ENCODE assay signal across 11 cellular contexts in genomic region chr17:75125984-75126383, GRCh38. TPM values are rescaled to one million over a fixed set of nuclear protein-coding genes. Genes with fewer than 3 reads are reported as not detected.
DNase-seq lines count a peak whose midpoint lies in the region; ATAC-seq and TF ChIP-seq lines count a peak whose summit lies in the region.
"Had no signal": no experiment of that assay in that cellular context is flagged by ENCODE, and none has a peak within 500 bp of the region (broad histone marks: within the 10 kb centered on the region; RNA-seq: fewer than 3 reads in every experiment).

No MANE protein-coding gene starts in this region.

- H3K4ac ChIP-seq in IMR-90 (ENCODE audit: low read depth, low read length) = no peak overlapping the region

- peak; percentile 36 for DNase-seq in activated CD4-positive, alpha-beta T cell treated with anti-CD3 and anti-CD28 coated beads, Interleukin-2, amount 10 ng/mL, durations not matched to agents 7 days and 5 days
- no peak for DNase-seq in activated CD4-positive, alpha-beta T cell treated with anti-CD3 and anti-CD28 coated beads for 1 hour
- DNase-seq in IMR-90 = no peak
- no peak for DNase-seq in activated naive CD4-positive, alpha-beta T cell treated with anti-CD3 and anti-CD28 coated beads, Interleukin-2, amount 50 U/mL, for 72 hours (ENCODE audit: low spot score in 2 of 2)
- DNase-seq in neural crest cell (ENCODE audit: low read depth, low spot score) = no peak
- DNase-seq in tibial artery = no peak
- DNase-seq: activated CD8-positive, alpha-beta memory T cell treated with anti-CD3 and anti-CD28 coated beads, Interleukin-2, amount 50 U/mL, for 4 hours; heart left ventricle; T-helper 9 cell had no signal

- no peak overlapping the region for H2BK15ac ChIP-seq in IMR-90 (ENCODE audit: low read depth, low read length)

- no peak overlapping the region for H2AK9ac ChIP-seq in IMR-90 (replicated peaks; ENCODE audit: low read depth, low read length, poor library complexity)

- in situ Hi-C loops in IMR-90 (cut with MboI; ENCODE audit: low sequenced_read_pairs) = no loop called here

- no peak overlapping the region for H4K91ac ChIP-seq in IMR-90 (ENCODE audit: insufficient read depth, low read depth, low read length)

- H3K23ac ChIP-seq in IMR-90 (ENCODE audit: low read depth, low read length) = no peak overlapping the region

- H2BK20ac ChIP-seq in IMR-90 (ENCODE audit: low read depth, low read length) = no peak overlapping the region

- POLR2A ChIA-PET in activated CD4-positive, alpha-beta T cell treated with anti-CD3 and anti-CD28 coated beads, Interleukin-2, amount 10 ng/mL, durations not matched to agents 7 days and 5 days (lab: Charles Lee) = no interaction called here
- POLR2A ChIA-PET in IMR-90 (lab: Charles Lee; ENCODE audit: unreplicated experiment) = no interaction called here

- peaks cover 27% of the 10 kb centered on the region for H3K9me1 ChIP-seq in IMR-90 (ENCODE audit: insufficient read depth, low read length)

- H3K9ac ChIP-seq in IMR-90 (ENCODE audit: low read depth, low read length) = no peak overlapping the region

- H2BK5ac ChIP-seq in IMR-90 (ENCODE audit: low read depth, low read length, poor library complexity, severe bottlenecking) = no peak overlapping the region

- H3K27me3 Mint-ChIP-seq in activated CD4-positive, alpha-beta T cell treated with anti-CD3 and anti-CD28 coated beads, Interleukin-2, amount 10 ng/mL, durations not matched to agents 7 days and 5 days = no peaks in the 10 kb centered on the region
- no peaks in the 10 kb centered on the region for H3K27me3 Mint-ChIP-seq in neural crest cell (ENCODE audit: low read depth)

- intact Hi-C loops in IMR-90 (cut with micrococcal nuclease) (no loop called here), tibial artery (cut with DNase I; ENCODE audit: low total_unique reads) (no loop called here)

- peaks cover 5% of the 10 kb centered on the region for H3K9me3 Mint-ChIP-seq in activated CD4-positive, alpha-beta T cell treated with anti-CD3 and anti-CD28 coated beads, Interleukin-2, amount 10 ng/mL, durations not matched to agents 7 days and 5 days
- H3K9me3 Mint-ChIP-seq in activated naive CD4-positive, alpha-beta T cell treated with anti-CD3 and anti-CD28 coated beads, Interleukin-2, amount 50 U/mL, for 72 hours = no peaks in the 10 kb centered on the region
- no peaks in the 10 kb centered on the region for H3K9me3 Mint-ChIP-seq in neural crest cell

- H3K27me3 ChIP-seq in IMR-90 (ENCODE audit: control insufficient read depth, insufficient read depth, low read length) = no peaks in the 10 kb centered on the region
- no peaks in the 10 kb centered on the region for H3K27me3 ChIP-seq in tibial artery
- H3K27me3 ChIP-seq: heart left ventricle had no signal

- H2AK5ac ChIP-seq in IMR-90 (ENCODE audit: low read depth, low read length) = peak overlapping the region; percentile 45; the same call in 1 of the 2 replicates

- TF ChIP-seq RAD21 in IMR-90 (IDR thresholded peaks at IDR 0.05; ENCODE audit: low read length) = no peak

- H4K8ac ChIP-seq in IMR-90 (ENCODE audit: low read depth in 2 of 2, low read length in 2 of 2) = no peak overlapping the region

- no peak overlapping the region for H2BK120ac ChIP-seq in IMR-90 (ENCODE audit: low read depth, low read length)

- peaks cover 12% of the 10 kb centered on the region for H4K20me1 ChIP-seq in IMR-90 (ENCODE audit: insufficient read depth, low read length)

- BruUV-seq in IMR-90 (replicated peaks; lab: Mats Ljungman, UMichigan) = no TSS peak

- H3K9me3 ChIP-seq in IMR-90 (ENCODE audit: control insufficient read depth, insufficient read depth, low read length) = no peaks in the 10 kb centered on the region
- no peaks in the 10 kb centered on the region for H3K9me3 ChIP-seq in tibial artery
- H3K9me3 ChIP-seq: heart left ventricle had no signal

- H3K56ac ChIP-seq in IMR-90 (ENCODE audit: extremely low read depth, insufficient read depth, low read length) = no peak overlapping the region

- H3K36me3 ChIP-seq in IMR-90 (ENCODE audit: control insufficient read depth, insufficient read depth, low read length) = peaks cover 16% of the 10 kb centered on the region
- peaks cover 0 to 22% (median 0%) of the 10 kb centered on the region in 3 donors for H3K36me3 ChIP-seq in tibial artery

- H3K4me3 Mint-ChIP-seq in activated CD4-positive, alpha-beta T cell treated with anti-CD3 and anti-CD28 coated beads, Interleukin-2, amount 10 ng/mL, durations not matched to agents 7 days and 5 days = peak overlapping the region; percentile 25
- H3K4me3 Mint-ChIP-seq in neural crest cell = peak overlapping the region; percentile 52

- peaks cover 49% of the 10 kb centered on the region for H3K4me1 Mint-ChIP-seq in activated CD4-positive, alpha-beta T cell treated with anti-CD3 and anti-CD28 coated beads, Interleukin-2, amount 10 ng/mL, durations not matched to agents 7 days and 5 days
- peaks cover 18% of the 10 kb centered on the region for H3K4me1 Mint-ChIP-seq in neural crest cell

- H3K36me3 Mint-ChIP-seq in activated CD4-positive, alpha-beta T cell treated with anti-CD3 and anti-CD28 coated beads, Interleukin-2, amount 10 ng/mL, durations not matched to agents 7 days and 5 days (ENCODE audit: low read depth) = peaks cover 36% of the 10 kb centered on the region
- H3K36me3 Mint-ChIP-seq in activated naive CD4-positive, alpha-beta T cell treated with anti-CD3 and anti-CD28 coated beads, Interleukin-2, amount 50 U/mL, for 72 hours = peaks cover 7 to 15% of the 10 kb centered on the region in 2 donors
- peaks cover 3% of the 10 kb centered on the region for H3K36me3 Mint-ChIP-seq in neural crest cell (ENCODE audit: low read depth)

- peaks cover 2% of the 10 kb centered on the region; the same call in 1 of the 2 replicates for H3K4me1 ChIP-seq in IMR-90 (ENCODE audit: control insufficient read depth, insufficient read depth, low read length)
- peaks cover 0 to 16% (median 2%) of the 10 kb centered on the region in 4 donors for H3K4me1 ChIP-seq in tibial artery

- dilution Hi-C loops in IMR-90 (cut with HindIII; ENCODE audit: low sequenced_read_pairs, unreplicated experiment) = no loop called here

- H3K27ac Mint-ChIP-seq in activated CD4-positive, alpha-beta T cell treated with anti-CD3 and anti-CD28 coated beads, Interleukin-2, amount 10 ng/mL, durations not matched to agents 7 days and 5 days = peak overlapping the region; percentile 89
- peak overlapping the region; percentile 36 to 72 for H3K27ac Mint-ChIP-seq in activated naive CD4-positive, alpha-beta T cell treated with anti-CD3 and anti-CD28 coated beads, Interleukin-2, amount 50 U/mL, for 72 hours
- no peak overlapping the region for H3K27ac Mint-ChIP-seq in neural crest cell (ENCODE audit: unreplicated experiment)

- ATAC-seq in IMR-90 (ENCODE audit: low read depth) (no peak), HG03196 (IDR thresholded peaks at IDR 0.05; ENCODE audit: unreplicated experiment) (no peak), HG02884 (IDR thresholded peaks at IDR 0.05; ENCODE audit: unreplicated experiment) (no peak)
- ATAC-seq in activated naive CD4-positive, alpha-beta T cell treated with anti-CD3 and anti-CD28 coated beads, Interleukin-2, amount 50 U/mL, for 72 hours = no peak
- ATAC-seq: heart left ventricle had no signal

- H4K5ac ChIP-seq in IMR-90 (ENCODE audit: low read depth, low read length) = no peak overlapping the region

- H3K18ac ChIP-seq in IMR-90 (ENCODE audit: low read depth, low read length) = no peak overlapping the region

- CTCF ChIA-PET in activated CD4-positive, alpha-beta T cell treated with anti-CD3 and anti-CD28 coated beads, Interleukin-2, amount 10 ng/mL, durations not matched to agents 7 days and 5 days (lab: Charles Lee) = interaction anchor here (0.9 to 13.8 kb wide), 6 partner anchors 10 to 286 kb away, joined by 3 to 150 read pairs (median 3); no protein-coding TSS in a partner anchor
- CTCF ChIA-PET in IMR-90 (lab: Yijun Ruan, JAX) = interaction anchor here (0.6 to 3.6 kb wide), 2 partner anchors 12 to 286 kb away, joined by 3 to 13 read pairs; no protein-coding TSS in a partner anchor

- H2AFZ ChIP-seq in IMR-90 (replicated peaks; ENCODE audit: low read length, poor library complexity) = no peak overlapping the region

- no peak for TF ChIP-seq CTCF in IMR-90 (conservative IDR thresholded peaks at IDR 0.05; ENCODE audit: low read depth, low read length)
- TF ChIP-seq CTCF in neural crest cell (conservative IDR thresholded peaks at IDR 0.05) = no peak
- TF ChIP-seq CTCF in tibial artery (IDR thresholded peaks at IDR 0.05) = no peak

- H3K79me1 ChIP-seq in IMR-90 (ENCODE audit: low read depth in 1 of 2, low read length in 2 of 2) = peaks cover 7 to 55% of the 10 kb centered on the region in 2 experiments; a peak in 3 of 4 replicates

- H3K27ac ChIP-seq in IMR-90 (ENCODE audit: insufficient read depth, low read length) (no peak overlapping the region), tibial artery (no peak overlapping the region)
- H3K27ac ChIP-seq: heart left ventricle had no signal

- H3K4me3 ChIP-seq in IMR-90 (ENCODE audit: insufficient read depth, low read depth, low read length) = no peak overlapping the region
- no peak overlapping the region for H3K4me3 ChIP-seq in tibial artery
- H3K4me3 ChIP-seq: heart left ventricle had no signal

- H3K14ac ChIP-seq in IMR-90 (replicated peaks; ENCODE audit: low read depth, low read length) = no peak overlapping the region

- no peak overlapping the region for H3K4me2 ChIP-seq in IMR-90 (ENCODE audit: low read depth, low read length)

- no peak for TF ChIP-seq POLR2A in IMR-90 (IDR thresholded peaks at IDR 0.05; ENCODE audit: low read depth, low read length)

- no CpG with 5 or more reads among the region's 3 CpGs for WGBS in IMR-90 (ENCODE audit: extremely low coverage in 2 of 2, insufficient read length in 1 of 2), 2 experiments

RNA-seq across cellular contexts. Expression of gene NT5C, which starts 5.6 kb away (rescaled TPM):
- 10 to 100 TPM; 45.2 to 50.4 TPM for total RNA-seq in activated CD4-positive, alpha-beta T cell treated with anti-CD3 and anti-CD28 coated beads, Interleukin-2, amount 10 ng/mL, durations not matched to agents 7 days and 5 days
- total RNA-seq in IMR-90 (2012; rRNA removed) = 23.1 and 24.0 TPM in 2 replicates
- 44.6 and 62.1 TPM in 2 replicates for polyA plus RNA-seq in IMR-90 (2012; rRNA removed)
- 36.7 and 49.9 TPM in 2 replicates for polyA plus RNA-seq in IMR-90 (2012; cell fraction: cytosol; rRNA removed)
- polyA plus RNA-seq in IMR-90 (2012; cell fraction: nucleus; rRNA removed; ENCODE audit: low replicate concordance) = 78.2 and 163 TPM in 2 replicates
- total RNA-seq in activated naive CD4-positive, alpha-beta T cell treated with anti-CD3 and anti-CD28 coated beads, Interleukin-2, amount 50 U/mL, for 72 hours = 10 to 100 TPM; 51.7 to 52.8 TPM
- total RNA-seq in neural crest cell = 68.0 and 70.2 TPM in 2 replicates

RNA-seq across cellular contexts. Expression of gene ARMC7, which starts 16.2 kb away (rescaled TPM):
- 10 to 100 TPM; 18.5 to 18.8 TPM for total RNA-seq in activated CD4-positive, alpha-beta T cell treated with anti-CD3 and anti-CD28 coated beads, Interleukin-2, amount 10 ng/mL, durations not matched to agents 7 days and 5 days
- total RNA-seq in IMR-90 (2012; rRNA removed) = 1.7 and 1.8 TPM in 2 replicates
- polyA plus RNA-seq in IMR-90 (2012; rRNA removed) = 6.9 and 7.3 TPM in 2 replicates
- 7.1 and 7.3 TPM in 2 replicates for polyA plus RNA-seq in IMR-90 (2012; cell fraction: cytosol; rRNA removed)
- 4.8 and 7.7 TPM in 2 replicates for polyA plus RNA-seq in IMR-90 (2012; cell fraction: nucleus; rRNA removed; ENCODE audit: low replicate concordance)
- 1 to 10 TPM; 7.0 to 9.9 TPM for total RNA-seq in activated naive CD4-positive, alpha-beta T cell treated with anti-CD3 and anti-CD28 coated beads, Interleukin-2, amount 50 U/mL, for 72 hours
- 15.6 and 15.8 TPM in 2 replicates for total RNA-seq in neural crest cell

RNA-seq across cellular contexts. Expression of gene JPT1, which starts 28.3 kb away (rescaled TPM):
- total RNA-seq in activated CD4-positive, alpha-beta T cell treated with anti-CD3 and anti-CD28 coated beads, Interleukin-2, amount 10 ng/mL, durations not matched to agents 7 days and 5 days = 100 to 1,000 TPM; 277 to 280 TPM
- total RNA-seq in IMR-90 (2012; rRNA removed) (118 and 127 TPM in 2 replicates), neural crest cell (319 and 334 TPM in 2 replicates)
- 236 and 272 TPM in 2 replicates for polyA plus RNA-seq in IMR-90 (2012; rRNA removed)
- polyA plus RNA-seq in IMR-90 (2012; cell fraction: cytosol; rRNA removed) = 333 and 450 TPM in 2 replicates
- 92.9 and 111 TPM in 2 replicates for polyA plus RNA-seq in IMR-90 (2012; cell fraction: nucleus; rRNA removed; ENCODE audit: low replicate concordance)
- total RNA-seq in activated naive CD4-positive, alpha-beta T cell treated with anti-CD3 and anti-CD28 coated beads, Interleukin-2, amount 50 U/mL, for 72 hours = 100 to 1,000 TPM; 216 to 232 TPM

RNA-seq across cellular contexts. Expression of gene SLC16A5, which starts 38.2 kb away (rescaled TPM):
- 10 to 100 TPM; 11.4 to 12.2 TPM for total RNA-seq in activated CD4-positive, alpha-beta T cell treated with anti-CD3 and anti-CD28 coated beads, Interleukin-2, amount 10 ng/mL, durations not matched to agents 7 days and 5 days
- 1.1 and 1.8 TPM in 2 replicates for total RNA-seq in IMR-90 (2012; rRNA removed)
- polyA plus RNA-seq in IMR-90 (2012; rRNA removed) = 5.9 and 7.1 TPM in 2 replicates
- 1.9 and 9.5 TPM in 2 replicates for polyA plus RNA-seq in IMR-90 (2012; cell fraction: cytosol; rRNA removed)
- 19.4 and 39.3 TPM in 2 replicates for polyA plus RNA-seq in IMR-90 (2012; cell fraction: nucleus; rRNA removed; ENCODE audit: low replicate concordance)
- total RNA-seq in activated naive CD4-positive, alpha-beta T cell treated with anti-CD3 and anti-CD28 coated beads, Interleukin-2, amount 50 U/mL, for 72 hours = 10 to 100 TPM in 1 of 2 donors, 1 to 10 TPM in 1; 6.0 to 10.9 TPM
- total RNA-seq in neural crest cell = 6.0 and 7.3 TPM in 2 replicates

RNA-seq across cellular contexts. Expression of gene SUMO2, which starts 56.8 kb away (rescaled TPM):
- total RNA-seq in activated CD4-positive, alpha-beta T cell treated with anti-CD3 and anti-CD28 coated beads, Interleukin-2, amount 10 ng/mL, durations not matched to agents 7 days and 5 days = 100 to 1,000 TPM; 527 to 642 TPM
- total RNA-seq in IMR-90 (2012; rRNA removed) (71.3 and 133 TPM in 2 replicates), neural crest cell (773 and 776 TPM in 2 replicates)
- 75.5 and 83.7 TPM in 2 replicates for polyA plus RNA-seq in IMR-90 (2012; rRNA removed)
- polyA plus RNA-seq in IMR-90 (2012; cell fraction: cytosol; rRNA removed) = 40.3 and 59.1 TPM in 2 replicates
- 7.6 and 30.4 TPM in 2 replicates for polyA plus RNA-seq in IMR-90 (2012; cell fraction: nucleus; rRNA removed; ENCODE audit: low replicate concordance)
- total RNA-seq in activated naive CD4-positive, alpha-beta T cell treated with anti-CD3 and anti-CD28 coated beads, Interleukin-2, amount 50 U/mL, for 72 hours = 100 to 1,000 TPM; 557 to 621 TPM
